27 cellular contexts compared by ENCODE assay signal in the genomic region with DNA sequence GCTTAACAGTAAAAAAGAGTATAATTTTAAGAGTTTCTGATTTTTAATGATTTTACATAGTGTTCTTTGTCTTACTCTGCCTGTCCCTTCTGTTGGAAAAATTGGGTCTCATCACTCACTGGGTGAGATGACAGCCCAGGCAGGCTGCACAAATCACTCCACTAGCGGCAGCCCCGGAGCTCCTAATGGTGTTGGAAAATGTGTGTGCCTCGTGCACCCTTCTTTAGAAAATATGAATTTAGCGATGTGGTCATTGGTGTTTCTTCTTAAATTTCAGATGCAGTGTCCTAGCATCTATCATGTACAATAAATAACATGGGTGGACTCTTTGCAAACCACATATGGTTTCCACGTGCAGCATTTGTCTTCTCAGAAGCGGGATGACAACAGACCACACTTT.
"Had no signal": no experiment of that assay in that cellular context is flagged by ENCODE, and none has a peak within 500 bp of the region (broad histone marks: within the 10 kb centered on the region; RNA-seq: fewer than 3 reads in every experiment).

No MANE protein-coding gene starts in this region.

- H3K4me1 ChIP-seq: pancreas, psoas muscle, spleen, testis, transverse colon, upper lobe of left lung had no signal

- H3K36me3 ChIP-seq: neutrophil, pancreas, spleen, suprapubic skin, tibial artery, transverse colon, upper lobe of left lung, vagina had no signal

- H3K4me3 ChIP-seq: pancreas, psoas muscle, skin epidermis, smooth muscle cell, spleen, suprapubic skin, testis, tibial artery, transverse colon, upper lobe of left lung, vagina had no signal

- H3K27me3 ChIP-seq: pancreas, spleen, suprapubic skin, testis, tibial artery, transverse colon, upper lobe of left lung, vagina had no signal

- DNase-seq: naive thymus-derived CD4-positive, alpha-beta T cell; natural killer cell; nucleus accumbens; pancreas; psoas muscle; right cardiac atrium; spleen; stimulated activated CD4-positive, alpha-beta T cell treated with anti-CD3 and anti-CD28 coated beads, Interleukin-12 subunit alpha, Interleukin-12 subunit beta, amount 100 ng/mL, for 4 hours; stimulated activated CD4-positive, alpha-beta T cell treated with anti-CD3 and anti-CD28 coated beads, Interleukin-1b, Interleukin-23, amount 100 ng/mL, for 48 hours; stimulated activated CD4-positive, alpha-beta T cell treated with anti-CD3 and anti-CD28 coated beads, Interleukin-4, amount 100 ng/mL, for 1 hour; stimulated activated CD4-positive, alpha-beta T cell treated with anti-CD3 and anti-CD28 coated beads, Interleukin-4, amount 100 ng/mL, for 4 hours; stimulated activated CD8-positive, alpha-beta memory T cell treated with anti-CD3 and anti-CD28 coated beads, Interleukin-4, amount 100 ng/mL, for 48 hours; stimulated activated naive CD4-positive, alpha-beta T cell; stimulated activated naive CD8-positive, alpha-beta T cell treated with anti-CD3 and anti-CD28 coated beads, Interleukin-15, amount 100 ng/mL, for 72 hours; stimulated activated naive CD8-positive, alpha-beta T cell treated with anti-CD3 and anti-CD28 coated beads, Interleukin-15, Interleukin-2, amounts not matched to agents 100 U/mL and 50 U/mL, for 24 hours; substantia nigra; testis; tibial artery; transverse colon; upper lobe of left lung had no signal

- H3K9me3 ChIP-seq: neutrophil, pancreas, psoas muscle, spleen, suprapubic skin, testis, tibial artery, transverse colon, upper lobe of left lung, vagina had no signal

- H3K27ac ChIP-seq: neutrophil, pancreas, psoas muscle, spleen, suprapubic skin, testis, tibial artery, transverse colon, upper lobe of left lung, vagina had no signal

- ATAC-seq: naive thymus-derived CD4-positive, alpha-beta T cell; natural killer cell; pancreas; psoas muscle; right cardiac atrium; sciatic nerve; stimulated activated memory B cell treated with anti-CD40 and anti-IgM and Interleukin-4, amounts not matched to agents 10 μg/mL and 1 μg/mL and 100 μg/mL, for 72 hours; stimulated activated naive CD8-positive, alpha-beta T cell treated with anti-CD3 and anti-CD28 coated beads, Interleukin-15, amount 100 ng/mL, for 72 hours; stimulated activated naive CD8-positive, alpha-beta T cell treated with anti-CD3 and anti-CD28 coated beads, Interleukin-15, Interleukin-2, amounts not matched to agents 100 U/mL and 50 U/mL, for 24 hours had no signal

- H3K4me2 ChIP-seq: smooth muscle cell had no signal
